10 cellular contexts compared by ENCODE assay signal in the genomic region with DNA sequence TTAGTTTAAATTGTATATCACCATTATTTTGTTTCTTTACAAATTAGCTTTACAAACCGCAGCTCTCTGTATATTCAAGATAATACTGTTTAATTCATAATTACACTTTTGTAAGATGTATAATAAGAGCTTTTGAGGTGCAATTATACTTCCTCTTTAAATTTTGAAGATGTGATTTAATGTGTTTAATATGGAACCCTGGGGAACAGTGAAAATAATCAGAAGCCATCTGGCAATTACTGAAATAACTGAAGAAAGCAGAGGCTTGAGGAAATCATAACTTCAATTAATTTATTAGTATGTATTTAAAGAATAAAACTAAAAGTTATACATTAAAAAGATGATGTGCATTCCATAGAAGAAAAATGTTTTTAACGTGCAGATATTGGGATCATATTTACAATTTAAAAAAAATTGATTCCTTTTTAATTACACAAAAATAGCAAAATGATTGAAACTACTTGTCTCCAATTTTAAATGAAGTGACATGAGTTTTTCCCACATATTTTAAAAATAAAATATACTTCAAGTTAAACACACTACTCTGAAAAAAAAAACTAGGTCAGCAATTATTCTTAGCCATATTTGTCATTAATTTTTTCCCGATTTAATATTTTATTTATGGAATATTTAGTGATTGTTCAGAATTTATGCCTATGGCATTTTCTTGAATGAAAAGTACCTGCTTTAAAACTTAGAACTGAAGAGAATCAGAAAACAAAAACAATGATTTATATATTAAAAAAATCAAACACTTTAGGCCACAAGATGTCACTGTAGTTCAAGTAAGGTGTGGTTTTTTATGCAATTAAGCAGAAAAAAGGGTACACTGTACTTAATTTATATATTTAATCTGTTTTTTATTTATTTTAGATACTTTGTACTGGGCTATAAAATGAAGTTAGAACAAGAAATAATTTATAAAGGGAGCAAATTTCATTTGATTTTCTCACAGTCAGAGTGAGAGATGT.
DNase-seq lines count a peak whose midpoint lies in the region; ATAC-seq and FAIRE-seq lines count a peak whose summit lies in the region.
"Had no signal": no experiment of that assay in that cellular context is flagged by ENCODE, and none has a peak within 500 bp of the region (broad histone marks: within the 10 kb centered on the region; RNA-seq: fewer than 3 reads in every experiment).

No MANE protein-coding gene starts in this region.

- peak; percentile 95 for FAIRE-seq in endometrium (lab: Jason Lieb, UNC)

- DNase-seq in NOMO-1 treated with DMSO at 0.1 percent for 48 hours (lab: John Stamatoyannopoulos, UW; ENCODE audit: unreplicated experiment), result peak; percentile 21
- DNase-seq in NOMO-1 treated with dmso at 0.1 percent for 144 hours (lab: John Stamatoyannopoulos, UW; ENCODE audit: unreplicated experiment), result no peak
- DNase-seq in NCI-H460 (ENCODE audit: extremely low read depth, low read depth), result peak; percentile 14
- peak; percentile 33 for DNase-seq in renal cortical epithelial cell (ENCODE audit: low read depth)
- no peak for DNase-seq in medulla oblongata (ENCODE audit: extremely low spot score)
- no peak for DNase-seq in left lobe of liver (ENCODE audit: low spot score)
- no peak for DNase-seq in stimulated activated naive CD4-positive, alpha-beta T cell treated with Interleukin-2 at 50 U/mL for 16 hours (lab: John Stamatoyannopoulos, UW)
- DNase-seq: activated CD4-positive, CD25-positive, alpha-beta regulatory T cell treated with anti-CD3 and anti-CD28 coated beads, Interleukin-2, amount 50 U/mL, for 72 hours; NCI-H187 had no signal

- ATAC-seq in left lobe of liver, result no peak

Comparison
In these comparisons a context has a peak if more than half of its experiments do, and no peak if none do; other contexts are left out.
1. DNase-seq: peak in NOMO-1 treated with DMSO at 0.1 percent for 48 hours (single experiment), NCI-H460 (single experiment) and renal cortical epithelial cell (single experiment); none in NOMO-1 treated with dmso at 0.1 percent for 144 hours (single experiment), medulla oblongata (single experiment), left lobe of liver (single experiment) and stimulated activated naive CD4-positive, alpha-beta T cell treated with Interleukin-2 at 50 U/mL for 16 hours (single experiment).